8 cellular contexts compared by ENCODE assay signal in the genomic region with DNA sequence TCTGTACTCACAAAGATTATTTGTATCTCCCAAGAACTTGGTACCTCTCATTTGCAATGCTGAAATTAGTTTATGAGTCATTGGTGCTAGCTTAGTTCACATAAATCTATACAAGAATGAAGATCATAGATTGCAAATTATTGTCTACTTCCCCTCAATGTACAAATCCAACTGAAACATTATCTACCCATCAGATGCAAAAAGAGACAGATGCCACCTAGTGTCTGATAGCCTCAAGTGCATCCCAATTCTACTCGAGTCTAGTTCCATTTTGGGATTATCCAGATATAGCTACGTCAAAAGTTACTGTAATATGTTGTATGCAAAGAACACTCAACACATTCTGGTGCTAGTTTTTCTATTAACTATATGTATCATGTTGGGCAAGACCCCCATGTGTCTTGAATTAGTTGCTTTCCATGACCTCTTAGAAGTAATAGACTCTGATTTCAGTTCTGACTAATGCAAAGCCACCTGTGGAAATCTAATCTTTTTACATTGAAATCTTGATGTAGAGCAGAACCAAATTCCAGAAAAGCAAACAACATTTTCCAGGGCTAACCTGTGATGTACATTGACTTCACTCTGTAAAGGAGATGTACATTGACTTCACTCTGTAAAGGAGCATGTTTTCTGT.
DNase-seq lines count a peak whose midpoint lies in the region; ATAC-seq and TF ChIP-seq lines count a peak whose summit lies in the region.

No MANE protein-coding gene starts in this region.

- H3K36me3 Mint-ChIP-seq in immature natural killer cell = no peaks in the 10 kb centered on the region

- no peaks in the 10 kb centered on the region for H3K4me1 Mint-ChIP-seq in immature natural killer cell

- no peak overlapping the region for H3K4me3 Mint-ChIP-seq in immature natural killer cell

- no peaks in the 10 kb centered on the region for H3K9me3 Mint-ChIP-seq in immature natural killer cell

- no peak overlapping the region for H3K4me3 ChIP-seq in astrocyte of the cerebellum (ENCODE audit: low read depth, low read length)

- in situ Hi-C loops in astrocyte of the cerebellum (cut with HindIII; ENCODE audit: low sequenced_read_pairs) = no loop called here

- peak; percentile 78 for TF ChIP-seq CTCF in astrocyte of the cerebellum (IDR thresholded peaks at IDR 0.05; ENCODE audit: low read depth, low read length, missing control alignments)

- H3K27me3 Mint-ChIP-seq in immature natural killer cell (ENCODE audit: low read depth in 3 of 3) = peaks cover 0 to 6% (median 1%) of the 10 kb centered on the region in 3 donors

- DNase-seq in NCI-H2227 (lab: John Stamatoyannopoulos, UW; ENCODE audit: unreplicated experiment) = peak; percentile 54
- no peak for DNase-seq in NCI-H2227 treated with DMSO at 0.1 percent for 48 hours (lab: John Stamatoyannopoulos, UW)
- peak; percentile 58 for DNase-seq in NCI-H748 (lab: John Stamatoyannopoulos, UW; ENCODE audit: unreplicated experiment)
- peak; percentile 34 for DNase-seq in astrocyte of the cerebellum (ENCODE audit: low read depth)
- DNase-seq in immature natural killer cell = peak; percentile 9 to 30 (median 18)
- peak; percentile 81 for DNase-seq in superior temporal gyrus (ENCODE audit: extremely low spot score)

- no peak overlapping the region for H3K27ac Mint-ChIP-seq in immature natural killer cell

- ATAC-seq in GM19397 (IDR thresholded peaks at IDR 0.05; ENCODE audit: unreplicated experiment) (peak; percentile 83), HG03280 (IDR thresholded peaks at IDR 0.05; ENCODE audit: unreplicated experiment) (peak; percentile 84)
